2 cellular contexts compared by ENCODE assay signal in the genomic region with DNA sequence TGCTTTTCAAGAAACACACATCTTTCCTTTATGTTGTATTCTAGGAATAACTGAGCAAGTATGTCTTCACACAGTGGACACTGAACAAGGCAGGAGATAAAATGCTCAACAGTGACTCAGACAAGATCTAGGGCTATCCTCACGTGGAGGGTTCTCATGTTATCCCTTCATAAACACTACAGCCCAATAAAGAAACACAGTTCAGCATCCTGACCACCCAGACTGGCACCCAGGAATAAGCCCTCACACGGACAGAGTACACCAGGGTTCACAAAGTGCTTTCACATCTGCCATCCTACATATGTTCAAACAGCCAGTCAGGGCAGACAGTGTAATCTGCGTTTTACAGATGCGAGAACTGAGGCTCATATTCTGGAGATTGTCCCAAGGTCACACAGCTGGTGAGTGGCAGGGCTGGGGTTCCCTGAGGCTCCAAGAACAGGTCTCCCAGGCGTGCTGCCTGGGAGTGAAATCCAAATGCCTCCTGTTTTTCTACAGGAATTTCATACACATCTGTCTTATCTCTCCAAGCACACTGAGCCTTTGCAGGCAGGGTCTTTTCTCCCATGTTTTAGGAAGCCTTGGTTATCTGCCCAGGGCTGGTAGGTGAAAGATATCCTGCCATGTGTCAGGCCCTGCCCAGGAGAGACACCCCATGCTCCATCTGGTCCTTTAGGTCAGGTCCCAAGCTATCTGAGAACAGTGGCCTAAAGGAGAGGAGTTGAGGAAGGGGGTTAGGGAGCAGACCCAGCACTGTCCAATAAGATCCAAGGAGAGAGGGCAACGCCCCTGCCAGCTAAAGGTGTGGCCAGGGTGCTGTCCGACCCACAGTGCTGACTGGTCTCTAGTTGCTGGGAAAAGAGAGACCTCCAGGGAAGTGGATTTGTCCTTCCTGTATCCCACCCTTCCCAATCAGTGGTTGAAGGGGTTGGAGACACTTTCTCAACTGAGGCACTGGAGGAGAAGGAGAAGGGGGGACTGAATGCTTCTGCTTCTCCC.
A peak's percentile ranks its signal among the peaks of the same experiment; 100 is the strongest.
TF ChIP-seq lines count a peak whose summit lies in the region.

No MANE protein-coding gene starts in this region.

TF ChIP-seq in A549, 52 proteins besides CTCF, POLR2A, EP300 and RAD21:
- peak; percentile 71 for TF ChIP-seq REST (IDR thresholded peaks at IDR 0.05)
- TF ChIP-seq CBX8 (IDR thresholded peaks at IDR 0.05), result no peak
- no peak for TF ChIP-seq HOXB5 (CRISPR knock-in tag; IDR thresholded peaks at IDR 0.05)

TF ChIP-seq in GM23338, 12 proteins besides CTCF, POLR2A, EP300 and RAD21:
- TF ChIP-seq NANOG (IDR thresholded peaks at IDR 0.05; ENCODE audit: borderline replicate concordance) (no peak), STAT1 (IDR thresholded peaks at IDR 0.05; ENCODE audit: unreplicated experiment) (no peak), JUNB (IDR thresholded peaks at IDR 0.05; ENCODE audit: unreplicated experiment) (no peak), EZH2 (IDR thresholded peaks at IDR 0.05; ENCODE audit: low read depth, unreplicated experiment) (no peak), ZNF114 (CRISPR knock-in tag; IDR thresholded peaks at IDR 0.05) (no peak), ETS1 (IDR thresholded peaks at IDR 0.05) (no peak), REST (IDR thresholded peaks at IDR 0.05; ENCODE audit: unreplicated experiment) (peak; percentile 83)
